In genomic region chr7:71615017-71615416, GRCh38 we compare ENCODE assay signal across 1 cellular context.
TF ChIP-seq lines count a peak whose summit lies in the region.

No MANE protein-coding gene starts in this region.

TF ChIP-seq in WTC11, 78 proteins besides CTCF, POLR2A, EP300 and RAD21 (continued from another document):
- TF ChIP-seq USF2 (CRISPR knock-in tag; IDR thresholded peaks at IDR 0.05) (no peak), TEAD4 (CRISPR knock-in tag; IDR thresholded peaks at IDR 0.05) (no peak), IRF2 (CRISPR knock-in tag; IDR thresholded peaks at IDR 0.05; ENCODE audit: borderline replicate concordance, low read depth) (no peak), SMAD3 (CRISPR knock-in tag; IDR thresholded peaks at IDR 0.05; ENCODE audit: borderline replicate concordance) (no peak), PRDM15 (CRISPR knock-in tag; IDR thresholded peaks at IDR 0.05) (no peak), FOXJ3 (CRISPR knock-in tag; IDR thresholded peaks at IDR 0.05; ENCODE audit: borderline replicate concordance) (no peak), PRRX2 (CRISPR knock-in tag; IDR thresholded peaks at IDR 0.05) (no peak)
